In genomic region chr10:106836923-106837322, GRCh38 we compare ENCODE assay signal across 1 cellular context.
TF ChIP-seq lines count a peak whose summit lies in the region.

No MANE protein-coding gene starts in this region.

TF ChIP-seq in GM12878, 131 proteins besides CTCF, POLR2A, EP300 and RAD21 (continued from another document):
- TF ChIP-seq CUX1 (IDR thresholded peaks at IDR 0.05; ENCODE audit: insufficient replicate concordance, low read depth, low read length) = no peak
